Comparison of ENCODE assay signal across 16 cellular contexts in genomic region chr11:92180664-92181251, GRCh38. TPM values are rescaled to one million over a fixed set of nuclear protein-coding genes. Genes with fewer than 3 reads are reported as not detected.
DNase-seq lines count a peak whose midpoint lies in the region; ATAC-seq and TF ChIP-seq lines count a peak whose summit lies in the region.
"Had no signal": no experiment of that assay in that cellular context is flagged by ENCODE, and none has a peak within 500 bp of the region (broad histone marks: within the 10 kb centered on the region; RNA-seq: fewer than 3 reads in every experiment).

No MANE protein-coding gene starts in this region.

- no peak overlapping the region for H3K18ac ChIP-seq in neuronal stem cell (ENCODE audit: low read length)

- DNase-seq in AG20443 (ENCODE audit: low spot score), result peak; percentile 40
- peak; percentile 1 for DNase-seq in RWPE1 (ENCODE audit: low spot score)
- peak; percentile 23 for DNase-seq in fibroblast of the aortic adventitia (ENCODE audit: low read depth)
- no peak for DNase-seq in neuronal stem cell (ENCODE audit: low spot score)
- DNase-seq in natural killer cell, result no peak
- DNase-seq in cortex of kidney (lab: John Stamatoyannopoulos, UW), result no peak
- no peak for DNase-seq in activated CD4-positive, alpha-beta T cell treated with anti-CD3 and anti-CD28 coated beads, Interleukin-2, amount 10 ng/mL, durations not matched to agents 24 days and 14 days
- DNase-seq in activated naive CD4-positive, alpha-beta T cell treated with anti-CD3 and anti-CD28 coated beads, Interleukin-2, amount 50 U/mL, for 72 hours (ENCODE audit: low spot score in 2 of 2), result no peak
- DNase-seq: activated CD8-positive, alpha-beta memory T cell treated with anti-CD3 and anti-CD28 coated beads, Interleukin-2, amount 50 U/mL, for 4 hours; activated naive CD8-positive, alpha-beta T cell treated with anti-CD3 and anti-CD28 coated beads, Interleukin-2, amount 10 ng/mL, durations not matched to agents 7 days and 5 days; NCI-H2029 treated with DMSO at 0.1 percent for 48 hours; stimulated activated CD4-positive, alpha-beta T cell treated with anti-CD3 and anti-CD28 coated beads, Interleukin-4, amount 100 ng/mL, for 1 hour; WERI-Rb-1 had no signal

- no peak overlapping the region for H4K8ac ChIP-seq in neuronal stem cell (ENCODE audit: low read depth, low read length)

- no peaks in the 10 kb centered on the region for H3K27me3 Mint-ChIP-seq in natural killer cell (ENCODE audit: low read depth in 2 of 2)
- no peaks in the 10 kb centered on the region for H3K27me3 Mint-ChIP-seq in activated CD4-positive, alpha-beta T cell treated with anti-CD3 and anti-CD28 coated beads, Interleukin-2, amount 10 ng/mL, durations not matched to agents 24 days and 14 days
- H3K27me3 Mint-ChIP-seq: activated naive CD8-positive, alpha-beta T cell treated with anti-CD3 and anti-CD28 coated beads, Interleukin-2, amount 10 ng/mL, durations not matched to agents 7 days and 5 days; stimulated activated memory B cell treated with anti-CD40 and anti-IgM and Interleukin-4, amounts not matched to agents 10 μg/mL and 1 μg/mL and 100 μg/mL, for 72 hours had no signal

- no peaks in the 10 kb centered on the region for H3K36me3 ChIP-seq in neuronal stem cell (replicated peaks in 1 of 2; ENCODE audit: control insufficient read depth in 2 of 2, insufficient read depth in 2 of 2, low read length in 2 of 2)
- H3K36me3 ChIP-seq: BLaER1, SJSA1, WERI-Rb-1 had no signal

- H3K4ac ChIP-seq in neuronal stem cell (ENCODE audit: low read length), result no peak overlapping the region

- H3K36me3 Mint-ChIP-seq in natural killer cell, result no peaks in the 10 kb centered on the region
- H3K36me3 Mint-ChIP-seq in activated CD4-positive, alpha-beta T cell treated with anti-CD3 and anti-CD28 coated beads, Interleukin-2, amount 10 ng/mL, durations not matched to agents 24 days and 14 days (ENCODE audit: low read depth), result no peaks in the 10 kb centered on the region
- H3K36me3 Mint-ChIP-seq in activated naive CD4-positive, alpha-beta T cell treated with anti-CD3 and anti-CD28 coated beads, Interleukin-2, amount 50 U/mL, for 72 hours, result no peaks in the 10 kb centered on the region
- H3K36me3 Mint-ChIP-seq: activated naive CD8-positive, alpha-beta T cell treated with anti-CD3 and anti-CD28 coated beads, Interleukin-2, amount 10 ng/mL, durations not matched to agents 7 days and 5 days; stimulated activated memory B cell treated with anti-CD40 and anti-IgM and Interleukin-4, amounts not matched to agents 10 μg/mL and 1 μg/mL and 100 μg/mL, for 72 hours had no signal

- H3K79me1 ChIP-seq in neuronal stem cell (ENCODE audit: low read depth, low read length), result no peaks in the 10 kb centered on the region

- peaks cover 10 to 13% of the 10 kb centered on the region in 2 donors for H3K9me3 Mint-ChIP-seq in natural killer cell
- H3K9me3 Mint-ChIP-seq in activated CD4-positive, alpha-beta T cell treated with anti-CD3 and anti-CD28 coated beads, Interleukin-2, amount 10 ng/mL, durations not matched to agents 24 days and 14 days, result no peaks in the 10 kb centered on the region
- peaks cover 9 to 18% of the 10 kb centered on the region in 2 donors for H3K9me3 Mint-ChIP-seq in activated naive CD4-positive, alpha-beta T cell treated with anti-CD3 and anti-CD28 coated beads, Interleukin-2, amount 50 U/mL, for 72 hours

- H4K91ac ChIP-seq in neuronal stem cell (ENCODE audit: low read depth, low read length, poor library complexity), result no peak overlapping the region

- H3K4me1 ChIP-seq in neuronal stem cell (ENCODE audit: control insufficient read depth in 2 of 2, insufficient read depth in 1 of 2, low read depth in 1 of 2, low read length in 2 of 2), result peaks cover 2 to 6% of the 10 kb centered on the region in 2 donors
- H3K4me1 ChIP-seq: BLaER1, SJSA1 had no signal

- H3K4me1 Mint-ChIP-seq in natural killer cell, result no peaks in the 10 kb centered on the region
- no peaks in the 10 kb centered on the region for H3K4me1 Mint-ChIP-seq in activated CD4-positive, alpha-beta T cell treated with anti-CD3 and anti-CD28 coated beads, Interleukin-2, amount 10 ng/mL, durations not matched to agents 24 days and 14 days
- H3K4me1 Mint-ChIP-seq: activated naive CD8-positive, alpha-beta T cell treated with anti-CD3 and anti-CD28 coated beads, Interleukin-2, amount 10 ng/mL, durations not matched to agents 7 days and 5 days; stimulated activated memory B cell treated with anti-CD40 and anti-IgM and Interleukin-4, amounts not matched to agents 10 μg/mL and 1 μg/mL and 100 μg/mL, for 72 hours had no signal

- no peak overlapping the region for H2BK15ac ChIP-seq in neuronal stem cell (ENCODE audit: low read length)

- H3K9ac ChIP-seq in neuronal stem cell (ENCODE audit: low read depth, low read length, poor library complexity), result no peak overlapping the region
- H3K9ac ChIP-seq: BLaER1 had no signal

- no CpG with 5 or more reads among the region's 5 CpGs for WGBS in neuronal stem cell (ENCODE audit: extremely low coverage in 2 of 2, insufficient read length in 2 of 2, insufficient replicate concordance in 1 of 2), 2 donors

- no peak for TF ChIP-seq CTCF in RWPE1 (conservative IDR thresholded peaks at IDR 0.05; ENCODE audit: low read depth)
- no peak for TF ChIP-seq CTCF in fibroblast of the aortic adventitia (IDR thresholded peaks at IDR 0.05; ENCODE audit: insufficient read depth, low read length)
- TF ChIP-seq CTCF in natural killer cell (IDR thresholded peaks at IDR 0.05), result no peak

- H3K4me3 ChIP-seq in fibroblast of the aortic adventitia (ENCODE audit: low read depth, low read length) (no peak overlapping the region), neuronal stem cell (ENCODE audit: low read length in 2 of 2) (no peak overlapping the region)
- H3K4me3 ChIP-seq: BLaER1, SJSA1 had no signal

- ATAC-seq in natural killer cell, result no peak
- no peak for ATAC-seq in activated naive CD4-positive, alpha-beta T cell treated with anti-CD3 and anti-CD28 coated beads, Interleukin-2, amount 50 U/mL, for 72 hours
- ATAC-seq: stimulated activated memory B cell treated with anti-CD40 and anti-IgM and Interleukin-4, amounts not matched to agents 10 μg/mL and 1 μg/mL and 100 μg/mL, for 72 hours had no signal

- H2BK5ac ChIP-seq in neuronal stem cell (ENCODE audit: low read length), result no peak overlapping the region

- no peak overlapping the region for H3K23ac ChIP-seq in neuronal stem cell (ENCODE audit: low read depth, low read length, poor library complexity)

- no peak overlapping the region for H3K4me3 Mint-ChIP-seq in natural killer cell
- no peak overlapping the region for H3K4me3 Mint-ChIP-seq in activated CD4-positive, alpha-beta T cell treated with anti-CD3 and anti-CD28 coated beads, Interleukin-2, amount 10 ng/mL, durations not matched to agents 24 days and 14 days
- H3K4me3 Mint-ChIP-seq: activated naive CD8-positive, alpha-beta T cell treated with anti-CD3 and anti-CD28 coated beads, Interleukin-2, amount 10 ng/mL, durations not matched to agents 7 days and 5 days; stimulated activated memory B cell treated with anti-CD40 and anti-IgM and Interleukin-4, amounts not matched to agents 10 μg/mL and 1 μg/mL and 100 μg/mL, for 72 hours had no signal

- CTCF ChIA-PET in RWPE1 (lab: Yijun Ruan, JAX), result interaction anchor here (0.5 kb wide), 1 partner anchor 1607 kb away, joined by 3 read pairs; no protein-coding TSS in a partner anchor

- H3K14ac ChIP-seq in neuronal stem cell (ENCODE audit: low read length), result no peak overlapping the region

- H2AFZ ChIP-seq in neuronal stem cell (ENCODE audit: low read length), result peak overlapping the region; percentile 80

- no peak overlapping the region for H3K27ac Mint-ChIP-seq in natural killer cell
- no peak overlapping the region for H3K27ac Mint-ChIP-seq in activated CD4-positive, alpha-beta T cell treated with anti-CD3 and anti-CD28 coated beads, Interleukin-2, amount 10 ng/mL, durations not matched to agents 24 days and 14 days
- no peak overlapping the region for H3K27ac Mint-ChIP-seq in activated naive CD4-positive, alpha-beta T cell treated with anti-CD3 and anti-CD28 coated beads, Interleukin-2, amount 50 U/mL, for 72 hours
- H3K27ac Mint-ChIP-seq: activated naive CD8-positive, alpha-beta T cell treated with anti-CD3 and anti-CD28 coated beads, Interleukin-2, amount 10 ng/mL, durations not matched to agents 7 days and 5 days; stimulated activated memory B cell treated with anti-CD40 and anti-IgM and Interleukin-4, amounts not matched to agents 10 μg/mL and 1 μg/mL and 100 μg/mL, for 72 hours had no signal

- peaks cover 0 to 4% of the 10 kb centered on the region in 2 donors for H3K9me3 ChIP-seq in neuronal stem cell (replicated peaks in 1 of 2; ENCODE audit: control insufficient read depth in 2 of 2, insufficient read depth in 1 of 2, low read depth in 1 of 2, low read length in 2 of 2)
- H3K9me3 ChIP-seq: BLaER1, SJSA1 had no signal

- H2BK12ac ChIP-seq in neuronal stem cell (ENCODE audit: low read length), result no peak overlapping the region

- intact Hi-C loops in natural killer cell (cut with micrococcal nuclease), result no loop called here
- intact Hi-C loops in activated CD4-positive, alpha-beta T cell treated with anti-CD3 and anti-CD28 coated beads, Interleukin-2, amount 10 ng/mL, durations not matched to agents 24 days and 14 days (cut with micrococcal nuclease), result no loop called here

- no peak overlapping the region for H3K4me2 ChIP-seq in neuronal stem cell (ENCODE audit: insufficient read depth, low read length, poor library complexity, severe bottlenecking)
- H3K4me2 ChIP-seq: BLaER1 had no signal

- H2AK5ac ChIP-seq in neuronal stem cell (ENCODE audit: low read depth, low read length), result no peak overlapping the region

- no peak overlapping the region for H2BK120ac ChIP-seq in neuronal stem cell (ENCODE audit: low read depth, low read length)

- peak overlapping the region; percentile 42; the same call in 1 of the 2 replicates for H3K27ac ChIP-seq in RWPE1
- H3K27ac ChIP-seq in neuronal stem cell (replicated peaks; ENCODE audit: low read length), result no peak overlapping the region
- H3K27ac ChIP-seq: BLaER1, SJSA1, WERI-Rb-1 had no signal

- POLR2A ChIA-PET in RWPE1 (lab: Yijun Ruan, JAX; ENCODE audit: low non-redundant PET), result no interaction called here

- H3K27me3 ChIP-seq in neuronal stem cell (ENCODE audit: control insufficient read depth in 3 of 3, insufficient read depth in 3 of 3, low read depth in 1 of 3, low read length in 3 of 3), result no peaks in the 10 kb centered on the region
- H3K27me3 ChIP-seq: BLaER1, SJSA1 had no signal

RNA-seq across cellular contexts. Expression of gene FAT3, which starts 43.9 kb away (rescaled TPM):
- total RNA-seq in fibroblast of the aortic adventitia (ENCODE audit: low replicate concordance) (1.7 and 2.2 TPM in 2 replicates), natural killer cell (not detected)
- 4.9 TPM for polyA plus RNA-seq in neuronal stem cell (2013, experiment 1 of 2)
- polyA plus RNA-seq in neuronal stem cell (2013, experiment 2 of 2), result 4.1 TPM
- total RNA-seq in activated CD4-positive, alpha-beta T cell treated with anti-CD3 and anti-CD28 coated beads, Interleukin-2, amount 10 ng/mL, durations not matched to agents 24 days and 14 days, result not detected in 2 replicates
- not detected for total RNA-seq in activated naive CD4-positive, alpha-beta T cell treated with anti-CD3 and anti-CD28 coated beads, Interleukin-2, amount 50 U/mL, for 72 hours
- total RNA-seq: activated naive CD8-positive, alpha-beta T cell treated with anti-CD3 and anti-CD28 coated beads, Interleukin-2, amount 10 ng/mL, durations not matched to agents 7 days and 5 days had no signal

Comparison
In these comparisons a context has a peak if more than half of its experiments do, and no peak if none do; other contexts are left out.
1. DNase-seq: peak in AG20443 (single experiment), RWPE1 (single experiment) and fibroblast of the aortic adventitia (single experiment); none in neuronal stem cell (single experiment), natural killer cell (single experiment), cortex of kidney (single experiment), activated CD4-positive, alpha-beta T cell treated with anti-CD3 and anti-CD28 coated beads, Interleukin-2, amount 10 ng/mL, durations not matched to agents 24 days and 14 days (single experiment) and activated naive CD4-positive, alpha-beta T cell treated with anti-CD3 and anti-CD28 coated beads, Interleukin-2, amount 50 U/mL, for 72 hours (0 of 2).